Comparison of ENCODE assay signal across 8 cellular contexts in genomic region chr13:19864339-19865309, GRCh38. TPM values are rescaled to one million over a fixed set of nuclear protein-coding genes. Genes with fewer than 3 reads are reported as not detected.
DNase-seq lines count a peak whose midpoint lies in the region; ATAC-seq, FAIRE-seq and TF ChIP-seq lines count a peak whose summit lies in the region.

No MANE protein-coding gene starts in this region.

- intact Hi-C loops in left colon (cut with DNase I, micrococcal nuclease), result loop anchor here in 1 of 2 donors (5.0 kb wide), 2 partner anchors 82 to 93 kb away; partner anchors contain the start of genes PSPC1 and ZMYM2

- FAIRE-seq in GM18507 (lab: Jason Lieb, UNC), result peak; percentile 79

- TF ChIP-seq CTCF in 22Rv1 (IDR thresholded peaks at IDR 0.05), result peak; percentile 77

- ATAC-seq in HG02973 (IDR thresholded peaks at IDR 0.05; ENCODE audit: unreplicated experiment) (peak; percentile 19), left colon (peak; percentile 36)

- DNase-seq in GM18507 (ENCODE audit: extremely low spot score, insufficient read length, low read depth), result no peak
- peak; percentile 66 for DNase-seq in NCI-H2196 (lab: John Stamatoyannopoulos, UW; ENCODE audit: unreplicated experiment)
- DNase-seq in activated CD4-positive, alpha-beta T cell treated with anti-CD3 and anti-CD28 coated beads for 1 hour, result peak; percentile 54
- peak; percentile 54 to 74 for DNase-seq in left colon
- peak; percentile 51 to 63 for DNase-seq in stimulated activated CD4-positive, alpha-beta T cell treated with anti-CD3 and anti-CD28 coated beads, Interleukin-1b, Interleukin-23, amount 100 ng/mL, for 4 hours (ENCODE audit: low read depth in 2 of 2)

- peak overlapping the region; percentile 98 for H3K27ac ChIP-seq in 22Rv1
- H3K27ac ChIP-seq in cingulate gyrus (ENCODE audit: low read depth, low read length), result peak overlapping the region; percentile 94

RNA-seq across cellular contexts. Expression of gene ZMYM5, which starts 1.2 kb away (rescaled TPM):
- 1 to 10 TPM; 7.8 to 9.5 TPM for total RNA-seq in left colon
